1 cellular context compared by ENCODE assay signal in genomic region chr10:78438094-78438906, GRCh38.
TF ChIP-seq lines count a peak whose summit lies in the region.

No MANE protein-coding gene starts in this region.

TF ChIP-seq in HepG2, 621 proteins besides CTCF, POLR2A, EP300 and RAD21 (continued from another document and continues in another):
- TF ChIP-seq KAT7 (CRISPR knock-in tag; IDR thresholded peaks at IDR 0.05; ENCODE audit: borderline replicate concordance) (peak; percentile 47; the same call in 1 of the 2 replicates), MNT (IDR thresholded peaks at IDR 0.05) (no peak), ATF7-NPFF (CRISPR knock-in tag; IDR thresholded peaks at IDR 0.05; ENCODE audit: low read depth) (no peak), HMG20A (CRISPR knock-in tag; IDR thresholded peaks at IDR 0.05; ENCODE audit: borderline replicate concordance) (peak; percentile 54), ZNF891 (CRISPR knock-in tag; IDR thresholded peaks at IDR 0.05) (no peak), NR2F2 (IDR thresholded peaks at IDR 0.05; ENCODE audit: borderline replicate concordance, low read depth) (no peak), ZNF747 (CRISPR knock-in tag; IDR thresholded peaks at IDR 0.05; ENCODE audit: borderline replicate concordance) (no peak), GATAD2A (CRISPR knock-in tag; IDR thresholded peaks at IDR 0.05) (peak; percentile 62), ZNF33B (CRISPR knock-in tag; IDR thresholded peaks at IDR 0.05) (no peak), GPBP1L1 (CRISPR knock-in tag; IDR thresholded peaks at IDR 0.05) (no peak), MIER2 (CRISPR knock-in tag; IDR thresholded peaks at IDR 0.05) (0 out of 2 replicates have a peak, but pooled peaks have one; percentile 28), ZSCAN31 (CRISPR knock-in tag; IDR thresholded peaks at IDR 0.05; ENCODE audit: low read depth) (no peak), MTF1 (CRISPR knock-in tag; IDR thresholded peaks at IDR 0.05) (no peak), TRIM22 (IDR thresholded peaks at IDR 0.05) (no peak), ZNF784 (CRISPR knock-in tag; IDR thresholded peaks at IDR 0.05; ENCODE audit: borderline replicate concordance) (0 out of 2 replicates have a peak, but pooled peaks have one; percentile 69), CENPT (CRISPR knock-in tag; IDR thresholded peaks at IDR 0.05; ENCODE audit: low read depth) (no peak), FOXP4 (CRISPR knock-in tag; IDR thresholded peaks at IDR 0.05) (peak; percentile 48; the same call in 1 of the 2 replicates), ZNF264 (CRISPR knock-in tag; IDR thresholded peaks at IDR 0.05) (0 out of 2 replicates have a peak, but pooled peaks have one; percentile 31), ZNF510 (CRISPR knock-in tag; IDR thresholded peaks at IDR 0.05; ENCODE audit: low read depth) (no peak), CEBPG (CRISPR knock-in tag; IDR thresholded peaks at IDR 0.05) (peak; percentile 57), TRIM24 (CRISPR knock-in tag; IDR thresholded peaks at IDR 0.05) (no peak), ZFP36L1 (CRISPR knock-in tag; IDR thresholded peaks at IDR 0.05) (0 out of 2 replicates have a peak, but pooled peaks have one; percentile 34), ZEB1 (IDR thresholded peaks at IDR 0.05; ENCODE audit: insufficient replicate concordance, low read depth) (peak; percentile 34), ZSCAN29 (CRISPR knock-in tag; conservative IDR thresholded peaks at IDR 0.05) (peak; percentile 64; the same call in 1 of the 2 replicates), MATR3 (CRISPR knock-in tag; IDR thresholded peaks at IDR 0.05) (no peak), BCL6 (CRISPR knock-in tag; IDR thresholded peaks at IDR 0.05) (peak; percentile 40; the same call in 1 of the 2 replicates), CREB1 (IDR thresholded peaks at IDR 0.05) (no peak), CREB1 (CRISPR knock-in tag; IDR thresholded peaks at IDR 0.05) (peak; percentile 36; the same call in 1 of the 2 replicates), HDAC1 (CRISPR knock-in tag; IDR thresholded peaks at IDR 0.05) (0 out of 2 replicates have a peak, but pooled peaks have one; percentile 36), CHCHD3 (CRISPR knock-in tag; IDR thresholded peaks at IDR 0.05) (no peak), ZBTB4 (CRISPR knock-in tag; IDR thresholded peaks at IDR 0.05; ENCODE audit: borderline replicate concordance) (peak; percentile 68; the same call in 1 of the 2 replicates), KLF16 (CRISPR knock-in tag; IDR thresholded peaks at IDR 0.05) (peak in 1 of 2 experiments; percentile 42; a peak in 1 of 4 replicates), ZNF816 (CRISPR knock-in tag; IDR thresholded peaks at IDR 0.05; ENCODE audit: borderline replicate concordance) (0 out of 2 replicates have a peak, but pooled peaks have one; percentile 57), ESRRA (CRISPR knock-in tag; IDR thresholded peaks at IDR 0.05; ENCODE audit: low read depth) (peak; percentile 98), ZNF205 (CRISPR knock-in tag; IDR thresholded peaks at IDR 0.05) (0 out of 2 replicates have a peak, but pooled peaks have one; percentile 29), ZHX2 (IDR thresholded peaks at IDR 0.05; ENCODE audit: low read depth) (no peak), ZHX2 (CRISPR knock-in tag; IDR thresholded peaks at IDR 0.05; ENCODE audit: borderline replicate concordance) (no peak), ZBTB43 (CRISPR knock-in tag; conservative IDR thresholded peaks at IDR 0.05) (0 out of 2 replicates have a peak, but pooled peaks have one; percentile 34), SATB2 (CRISPR knock-in tag; IDR thresholded peaks at IDR 0.05) (no peak), ZNF292 (CRISPR knock-in tag; IDR thresholded peaks at IDR 0.05; ENCODE audit: borderline replicate concordance, low read depth) (peak; percentile 90)
- TF ChIP-seq, protein P1, sequence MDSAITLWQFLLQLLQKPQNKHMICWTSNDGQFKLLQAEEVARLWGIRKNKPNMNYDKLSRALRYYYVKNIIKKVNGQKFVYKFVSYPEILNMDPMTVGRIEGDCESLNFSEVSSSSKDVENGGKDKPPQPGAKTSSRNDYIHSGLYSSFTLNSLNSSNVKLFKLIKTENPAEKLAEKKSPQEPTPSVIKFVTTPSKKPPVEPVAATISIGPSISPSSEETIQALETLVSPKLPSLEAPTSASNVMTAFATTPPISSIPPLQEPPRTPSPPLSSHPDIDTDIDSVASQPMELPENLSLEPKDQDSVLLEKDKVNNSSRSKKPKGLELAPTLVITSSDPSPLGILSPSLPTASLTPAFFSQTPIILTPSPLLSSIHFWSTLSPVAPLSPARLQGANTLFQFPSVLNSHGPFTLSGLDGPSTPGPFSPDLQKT (CRISPR knock-in tag; IDR thresholded peaks at IDR 0.05; ENCODE audit: borderline replicate concordance), result no peak
- TF ChIP-seq, protein P2, sequence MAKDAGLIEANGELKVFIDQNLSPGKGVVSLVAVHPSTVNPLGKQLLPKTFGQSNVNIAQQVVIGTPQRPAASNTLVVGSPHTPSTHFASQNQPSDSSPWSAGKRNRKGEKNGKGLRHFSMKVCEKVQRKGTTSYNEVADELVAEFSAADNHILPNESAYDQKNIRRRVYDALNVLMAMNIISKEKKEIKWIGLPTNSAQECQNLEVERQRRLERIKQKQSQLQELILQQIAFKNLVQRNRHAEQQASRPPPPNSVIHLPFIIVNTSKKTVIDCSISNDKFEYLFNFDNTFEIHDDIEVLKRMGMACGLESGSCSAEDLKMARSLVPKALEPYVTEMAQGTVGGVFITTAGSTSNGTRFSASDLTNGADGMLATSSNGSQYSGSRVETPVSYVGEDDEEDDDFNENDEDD (CRISPR knock-in tag; IDR thresholded peaks at IDR 0.05; ENCODE audit: borderline replicate concordance), result no peak
